ENCODE assay signal across 10 cellular contexts in genomic region chr7:129831424-129832058, GRCh38.
DNase-seq lines count a peak whose midpoint lies in the region; ATAC-seq and TF ChIP-seq lines count a peak whose summit lies in the region.
"Had no signal": no experiment of that assay in that cellular context is flagged by ENCODE, and none has a peak within 500 bp of the region (broad histone marks: within the 10 kb centered on the region; RNA-seq: fewer than 3 reads in every experiment).

No MANE protein-coding gene starts in this region.

- no peak overlapping the region for H3K9ac ChIP-seq in mesendoderm (ENCODE audit: low read length)

- no peak for TF ChIP-seq CTCF in coronary artery (IDR thresholded peaks at IDR 0.05)
- TF ChIP-seq CTCF in dorsolateral prefrontal cortex (IDR thresholded peaks at IDR 0.05 in 54 of 56, conservative IDR thresholded peaks at IDR 0.05 in 2 of 56; ENCODE audit: low read depth in 1 of 56, partially characterized antibody in 56 of 56) = no peak

- H3K36me3 ChIP-seq in mesendoderm (ENCODE audit: control insufficient read depth, insufficient read depth, low read length) = no peaks in the 10 kb centered on the region

- peak overlapping the region; percentile 46 to 82 for H3K27ac ChIP-seq in coronary artery
- peak overlapping the region; percentile 0 for H3K27ac ChIP-seq in mesendoderm (ENCODE audit: low read depth, low read length)
- H3K27ac ChIP-seq in dorsolateral prefrontal cortex = peak overlapping the region in 12 of 59 donors; percentile 2 to 44 (median 26)

- peak; percentile 21 for TF ChIP-seq RAD21 in Ishikawa (IDR thresholded peaks at IDR 0.05; ENCODE audit: low read depth)

- H3K79me2 ChIP-seq in mesendoderm (ENCODE audit: control insufficient read depth, insufficient read depth, low read length) = no peaks in the 10 kb centered on the region

- H2BK120ac ChIP-seq in mesendoderm (ENCODE audit: low read depth, low read length) = no peak overlapping the region

- intact Hi-C loops in dorsolateral prefrontal cortex (cut with DNase I) = loop anchor here (2.0 kb wide), 3 partner anchors 117 to 179 kb away; no protein-coding TSS in a partner anchor

- WGBS in mesendoderm (ENCODE audit: extremely low coverage, insufficient coverage, low lambda C conversion rate) = no CpG with 5 or more reads among the region's 5 CpGs

- H3K4ac ChIP-seq in mesendoderm (ENCODE audit: low read depth, low read length) = no peak overlapping the region

- peaks cover 10% of the 10 kb centered on the region for H3K4me1 ChIP-seq in mesendoderm (ENCODE audit: control insufficient read depth, low read depth, low read length)

- no peak overlapping the region for H4K8ac ChIP-seq in mesendoderm (ENCODE audit: low read depth, low read length)

- H3K27me3 ChIP-seq in mesendoderm (ENCODE audit: insufficient read depth, low read length, poor library complexity) (no peaks in the 10 kb centered on the region), dorsolateral prefrontal cortex (no peaks in the 10 kb centered on the region)

- H3K4me3 ChIP-seq in coronary artery = no peak overlapping the region
- no peak overlapping the region for H3K4me3 ChIP-seq in mesendoderm (ENCODE audit: low read length)
- H3K4me3 ChIP-seq in dorsolateral prefrontal cortex = no peak overlapping the region

- no peak overlapping the region for H3K4me2 ChIP-seq in mesendoderm (ENCODE audit: low read length)

- H2AK5ac ChIP-seq in mesendoderm (ENCODE audit: low read length) = no peak overlapping the region

- no peak for ATAC-seq in HG02884 (IDR thresholded peaks at IDR 0.05; ENCODE audit: unreplicated experiment)

- no peak overlapping the region for H3K18ac ChIP-seq in mesendoderm (ENCODE audit: low read length)

- no peaks in the 10 kb centered on the region for H3K79me1 ChIP-seq in mesendoderm (ENCODE audit: low read length)

- no peak overlapping the region for H3K23ac ChIP-seq in mesendoderm (ENCODE audit: low read length)

- DNase-seq in A172 (ENCODE audit: low spot score) (peak; percentile 99), coronary artery (ENCODE audit: low spot score) (no peak), mesendoderm (peak; percentile 97), NCI-H748 (lab: John Stamatoyannopoulos, UW; ENCODE audit: unreplicated experiment) (no peak), NCI-H1105 treated with DMSO at 0.1 percent for 48 hours (lab: John Stamatoyannopoulos, UW) (no peak), dorsolateral prefrontal cortex (no peak)
- DNase-seq: CD4-positive, CD25-positive, alpha-beta regulatory T cell; NCI-H1048 had no signal

- H2BK5ac ChIP-seq in mesendoderm (ENCODE audit: low read length) = no peak overlapping the region

- TF ChIP-seq EP300 in Ishikawa (IDR thresholded peaks at IDR 0.05; ENCODE audit: borderline replicate concordance) = peak; percentile 96

- H2BK15ac ChIP-seq in mesendoderm (replicated peaks; ENCODE audit: low read depth) = no peak overlapping the region

- H3K56ac ChIP-seq in mesendoderm (ENCODE audit: low read length) = no peak overlapping the region

- no peak overlapping the region for H4K5ac ChIP-seq in mesendoderm (ENCODE audit: low read length)

TF ChIP-seq in Ishikawa, 13 proteins besides CTCF, POLR2A, EP300 and RAD21:
- TF ChIP-seq EGR1 (IDR thresholded peaks at IDR 0.05) = no peak
- TF ChIP-seq FOXM1 (IDR thresholded peaks at IDR 0.05; ENCODE audit: borderline replicate concordance, low read depth) = peak; percentile 83; the same call in 1 of the 2 replicates
- TF ChIP-seq CEBPB (IDR thresholded peaks at IDR 0.05) = peak; percentile 86
- TF ChIP-seq, protein P1, sequence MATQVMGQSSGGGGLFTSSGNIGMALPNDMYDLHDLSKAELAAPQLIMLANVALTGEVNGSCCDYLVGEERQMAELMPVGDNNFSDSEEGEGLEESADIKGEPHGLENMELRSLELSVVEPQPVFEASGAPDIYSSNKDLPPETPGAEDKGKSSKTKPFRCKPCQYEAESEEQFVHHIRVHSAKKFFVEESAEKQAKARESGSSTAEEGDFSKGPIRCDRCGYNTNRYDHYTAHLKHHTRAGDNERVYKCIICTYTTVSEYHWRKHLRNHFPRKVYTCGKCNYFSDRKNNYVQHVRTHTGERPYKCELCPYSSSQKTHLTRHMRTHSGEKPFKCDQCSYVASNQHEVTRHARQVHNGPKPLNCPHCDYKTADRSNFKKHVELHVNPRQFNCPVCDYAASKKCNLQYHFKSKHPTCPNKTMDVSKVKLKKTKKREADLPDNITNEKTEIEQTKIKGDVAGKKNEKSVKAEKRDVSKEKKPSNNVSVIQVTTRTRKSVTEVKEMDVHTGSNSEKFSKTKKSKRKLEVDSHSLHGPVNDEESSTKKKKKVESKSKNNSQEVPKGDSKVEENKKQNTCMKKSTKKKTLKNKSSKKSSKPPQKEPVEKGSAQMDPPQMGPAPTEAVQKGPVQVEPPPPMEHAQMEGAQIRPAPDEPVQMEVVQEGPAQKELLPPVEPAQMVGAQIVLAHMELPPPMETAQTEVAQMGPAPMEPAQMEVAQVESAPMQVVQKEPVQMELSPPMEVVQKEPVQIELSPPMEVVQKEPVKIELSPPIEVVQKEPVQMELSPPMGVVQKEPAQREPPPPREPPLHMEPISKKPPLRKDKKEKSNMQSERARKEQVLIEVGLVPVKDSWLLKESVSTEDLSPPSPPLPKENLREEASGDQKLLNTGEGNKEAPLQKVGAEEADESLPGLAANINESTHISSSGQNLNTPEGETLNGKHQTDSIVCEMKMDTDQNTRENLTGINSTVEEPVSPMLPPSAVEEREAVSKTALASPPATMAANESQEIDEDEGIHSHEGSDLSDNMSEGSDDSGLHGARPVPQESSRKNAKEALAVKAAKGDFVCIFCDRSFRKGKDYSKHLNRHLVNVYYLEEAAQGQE (IDR thresholded peaks at IDR 0.05; ENCODE audit: low read depth) = no peak
- no peak for TF ChIP-seq TAF1 (IDR thresholded peaks at IDR 0.05; ENCODE audit: low read depth)
- TF ChIP-seq YY1 (IDR thresholded peaks at IDR 0.05; ENCODE audit: low read depth) = peak; percentile 78
- peak; percentile 97 for TF ChIP-seq TEAD4 (IDR thresholded peaks at IDR 0.05)
- peak; percentile 96 for TF ChIP-seq NFIC (IDR thresholded peaks at IDR 0.05)
- peak; percentile 96 for TF ChIP-seq TCF12 (IDR thresholded peaks at IDR 0.05; ENCODE audit: low read depth)
- TF ChIP-seq, protein P2, sequence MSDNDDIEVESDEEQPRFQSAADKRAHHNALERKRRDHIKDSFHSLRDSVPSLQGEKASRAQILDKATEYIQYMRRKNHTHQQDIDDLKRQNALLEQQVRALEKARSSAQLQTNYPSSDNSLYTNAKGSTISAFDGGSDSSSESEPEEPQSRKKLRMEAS (IDR thresholded peaks at IDR 0.05) = peak; percentile 92
- TF ChIP-seq CREB1 (IDR thresholded peaks at IDR 0.05; ENCODE audit: low read depth) = no peak; the same call in 1 of the 2 replicates
- TF ChIP-seq, protein P3, sequence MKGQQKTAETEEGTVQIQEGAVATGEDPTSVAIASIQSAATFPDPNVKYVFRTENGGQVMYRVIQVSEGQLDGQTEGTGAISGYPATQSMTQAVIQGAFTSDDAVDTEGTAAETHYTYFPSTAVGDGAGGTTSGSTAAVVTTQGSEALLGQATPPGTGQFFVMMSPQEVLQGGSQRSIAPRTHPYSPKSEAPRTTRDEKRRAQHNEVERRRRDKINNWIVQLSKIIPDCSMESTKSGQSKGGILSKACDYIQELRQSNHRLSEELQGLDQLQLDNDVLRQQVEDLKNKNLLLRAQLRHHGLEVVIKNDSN (IDR thresholded peaks at IDR 0.05) = no peak
- TF ChIP-seq ZBTB7A (IDR thresholded peaks at IDR 0.05; ENCODE audit: low read depth) = peak; percentile 58; the same call in 1 of the 2 replicates
TF ChIP-seq in Ishikawa: peak in this region for 8.

Comparison
In these comparisons a context has a peak if more than half of its experiments do, and no peak if none do; other contexts are left out.
1. DNase-seq: peak in A172 (single experiment) and mesendoderm (single experiment); none in coronary artery (single experiment), NCI-H748 (single experiment), NCI-H1105 treated with DMSO at 0.1 percent for 48 hours (single experiment) and dorsolateral prefrontal cortex (0 of 10).